Comparison of ENCODE assay signal across 19 cellular contexts in the genomic region with DNA sequence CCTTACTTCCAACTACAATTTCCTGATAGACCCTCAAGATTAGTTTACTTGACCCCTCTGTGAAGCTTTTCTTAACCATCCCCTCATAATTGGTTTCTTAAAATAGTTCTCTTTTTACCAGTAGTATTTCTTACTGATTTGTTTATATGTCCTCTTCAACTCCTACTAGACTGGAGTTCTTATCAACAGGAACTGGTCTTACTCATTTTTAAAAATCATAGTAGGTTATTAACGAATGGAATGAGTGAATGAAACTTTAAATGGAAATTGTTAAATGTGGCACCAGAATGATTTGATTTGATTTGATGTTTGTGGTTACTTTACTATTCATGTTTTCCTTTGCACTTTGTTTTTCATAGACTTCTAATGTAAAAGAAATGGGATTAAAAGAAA.
DNase-seq lines count a peak whose midpoint lies in the region; ATAC-seq lines count a peak whose summit lies in the region.
"Had no signal": no experiment of that assay in that cellular context is flagged by ENCODE, and none has a peak within 500 bp of the region (broad histone marks: within the 10 kb centered on the region; RNA-seq: fewer than 3 reads in every experiment).

No MANE protein-coding gene starts in this region.

- peaks cover 41% of the 10 kb centered on the region for H3K4me1 Mint-ChIP-seq in T-helper 2 cell treated with Interferon-gamma antibody and Interleukin-4, amounts not matched to agents 5 μg/mL and 100 μg/mL, for 36 hours (ENCODE audit: low read depth)
- H3K4me1 Mint-ChIP-seq in activated naive CD4-positive, alpha-beta T cell treated with anti-CD3 and anti-CD28 coated beads, Interleukin-2, amount 50 U/mL, for 24 hours = peaks cover 16% of the 10 kb centered on the region
- peaks cover 38% of the 10 kb centered on the region for H3K4me1 Mint-ChIP-seq in activated T-helper 17 cell treated with anti-CD3 and anti-CD28 coated beads, Interleukin-2, amount 50 U/mL, for 72 hours
- H3K4me1 Mint-ChIP-seq in stimulated activated effector memory CD8-positive, alpha-beta T cell treated with anti-CD3 and anti-CD28 coated beads, Interleukin-12 subunit alpha, Interleukin-12 subunit beta, amount 100 ng/mL, for 72 hours = peaks cover 40% of the 10 kb centered on the region
- H3K4me1 Mint-ChIP-seq: H9 had no signal

- no peaks in the 10 kb centered on the region for H3K27me3 Mint-ChIP-seq in T-helper 2 cell treated with Interferon-gamma antibody and Interleukin-4, amounts not matched to agents 5 μg/mL and 100 μg/mL, for 36 hours (ENCODE audit: low read depth)
- no peaks in the 10 kb centered on the region for H3K27me3 Mint-ChIP-seq in activated naive CD4-positive, alpha-beta T cell treated with anti-CD3 and anti-CD28 coated beads, Interleukin-2, amount 50 U/mL, for 24 hours
- H3K27me3 Mint-ChIP-seq in activated T-helper 17 cell treated with anti-CD3 and anti-CD28 coated beads, Interleukin-2, amount 50 U/mL, for 72 hours = no peaks in the 10 kb centered on the region

- H3K27ac Mint-ChIP-seq in T-helper 2 cell treated with Interferon-gamma antibody and Interleukin-4, amounts not matched to agents 5 μg/mL and 100 μg/mL, for 36 hours = peak overlapping the region; percentile 84
- peak overlapping the region; percentile 33 for H3K27ac Mint-ChIP-seq in activated naive CD4-positive, alpha-beta T cell treated with anti-CD3 and anti-CD28 coated beads, Interleukin-2, amount 50 U/mL, for 24 hours
- H3K27ac Mint-ChIP-seq in activated T-helper 17 cell treated with anti-CD3 and anti-CD28 coated beads, Interleukin-2, amount 50 U/mL, for 72 hours = peak overlapping the region; percentile 86
- peak overlapping the region; percentile 84 for H3K27ac Mint-ChIP-seq in stimulated activated effector memory CD8-positive, alpha-beta T cell treated with anti-CD3 and anti-CD28 coated beads, Interleukin-12 subunit alpha, Interleukin-12 subunit beta, amount 100 ng/mL, for 72 hours
- H3K27ac Mint-ChIP-seq: CD4-positive, alpha-beta T cell; H9 had no signal

- DNase-seq in T-helper 2 cell treated with Interferon-gamma antibody and Interleukin-4, amounts not matched to agents 5 μg/mL and 100 μg/mL, for 36 hours (ENCODE audit: low spot score) = no peak
- no peak for DNase-seq in T-helper 2 cell
- DNase-seq in activated naive CD4-positive, alpha-beta T cell (lab: John Stamatoyannopoulos, UW) = no peak
- DNase-seq in stimulated activated effector memory CD8-positive, alpha-beta T cell treated with anti-CD3 and anti-CD28 coated beads, Interleukin-12 subunit alpha, Interleukin-12 subunit beta, amount 100 ng/mL, for 72 hours (ENCODE audit: low spot score in 2 of 2) = no peak
- no peak for DNase-seq in stimulated activated naive CD4-positive, alpha-beta T cell treated with Interleukin-2 at 50 U/mL for 16 hours (lab: John Stamatoyannopoulos, UW)
- DNase-seq: 8988T; BE2C; CD4-positive, alpha-beta T cell; DMS79; H9; NCI-H1048; NCI-H1436 treated with DMSO at 0.1 percent for 48 hours; NCI-H2029 treated with DMSO at 0.1 percent for 48 hours; NCI-H2171 treated with DMSO at 0.1 percent for 48 hours; NCI-H446 treated with DMSO at 0.1 percent for 48 hours; NCI-H748 treated with DMSO at 0.1 percent for 48 hours had no signal

- peaks cover 18% of the 10 kb centered on the region for H3K9me3 Mint-ChIP-seq in T-helper 2 cell treated with Interferon-gamma antibody and Interleukin-4, amounts not matched to agents 5 μg/mL and 100 μg/mL, for 36 hours
- H3K9me3 Mint-ChIP-seq in activated naive CD4-positive, alpha-beta T cell treated with anti-CD3 and anti-CD28 coated beads, Interleukin-2, amount 50 U/mL, for 24 hours = no peaks in the 10 kb centered on the region
- H3K9me3 Mint-ChIP-seq in activated T-helper 17 cell treated with anti-CD3 and anti-CD28 coated beads, Interleukin-2, amount 50 U/mL, for 72 hours = peaks cover 16% of the 10 kb centered on the region
- H3K9me3 Mint-ChIP-seq in stimulated activated effector memory CD8-positive, alpha-beta T cell treated with anti-CD3 and anti-CD28 coated beads, Interleukin-12 subunit alpha, Interleukin-12 subunit beta, amount 100 ng/mL, for 72 hours = no peaks in the 10 kb centered on the region
- H3K9me3 Mint-ChIP-seq: CD4-positive, alpha-beta T cell; H9 had no signal

- no peak overlapping the region for H3K4me3 Mint-ChIP-seq in T-helper 2 cell treated with Interferon-gamma antibody and Interleukin-4, amounts not matched to agents 5 μg/mL and 100 μg/mL, for 36 hours
- no peak overlapping the region for H3K4me3 Mint-ChIP-seq in activated naive CD4-positive, alpha-beta T cell treated with anti-CD3 and anti-CD28 coated beads, Interleukin-2, amount 50 U/mL, for 24 hours
- peak overlapping the region; percentile 78 for H3K4me3 Mint-ChIP-seq in activated T-helper 17 cell treated with anti-CD3 and anti-CD28 coated beads, Interleukin-2, amount 50 U/mL, for 72 hours
- H3K4me3 Mint-ChIP-seq in stimulated activated effector memory CD8-positive, alpha-beta T cell treated with anti-CD3 and anti-CD28 coated beads, Interleukin-12 subunit alpha, Interleukin-12 subunit beta, amount 100 ng/mL, for 72 hours = peak overlapping the region; percentile 14
- H3K4me3 Mint-ChIP-seq: CD4-positive, alpha-beta T cell; H9 had no signal

- peaks cover 16% of the 10 kb centered on the region for H3K36me3 Mint-ChIP-seq in T-helper 2 cell treated with Interferon-gamma antibody and Interleukin-4, amounts not matched to agents 5 μg/mL and 100 μg/mL, for 36 hours (ENCODE audit: low read depth)
- peaks cover 5% of the 10 kb centered on the region for H3K36me3 Mint-ChIP-seq in activated naive CD4-positive, alpha-beta T cell treated with anti-CD3 and anti-CD28 coated beads, Interleukin-2, amount 50 U/mL, for 24 hours
- H3K36me3 Mint-ChIP-seq in activated T-helper 17 cell treated with anti-CD3 and anti-CD28 coated beads, Interleukin-2, amount 50 U/mL, for 72 hours (ENCODE audit: low read depth) = peaks cover 6% of the 10 kb centered on the region
- no peaks in the 10 kb centered on the region for H3K36me3 Mint-ChIP-seq in stimulated activated effector memory CD8-positive, alpha-beta T cell treated with anti-CD3 and anti-CD28 coated beads, Interleukin-12 subunit alpha, Interleukin-12 subunit beta, amount 100 ng/mL, for 72 hours

- ATAC-seq in activated T-helper 17 cell treated with anti-CD3 and anti-CD28 coated beads, Interleukin-2, amount 50 U/mL, for 72 hours (replicated peaks) = peak; percentile 37
- peak; percentile 53 for ATAC-seq in stimulated activated effector memory CD8-positive, alpha-beta T cell treated with anti-CD3 and anti-CD28 coated beads, Interleukin-12 subunit alpha, Interleukin-12 subunit beta, amount 100 ng/mL, for 72 hours
- no peak for ATAC-seq in HG03354 (IDR thresholded peaks at IDR 0.05; ENCODE audit: poor library complexity, severe bottlenecking, unreplicated experiment)

Comparison
In these comparisons a context has a peak if more than half of its experiments do, and no peak if none do; other contexts are left out.
1. H3K27ac Mint-ChIP-seq: peak in every context shown above with its lines; median percentile 86 in activated T-helper 17 cell treated with anti-CD3 and anti-CD28 coated beads, Interleukin-2, amount 50 U/mL, for 72 hours; 84 in T-helper 2 cell treated with Interferon-gamma antibody and Interleukin-4, amounts not matched to agents 5 μg/mL and 100 μg/mL, for 36 hours; 84 in stimulated activated effector memory CD8-positive, alpha-beta T cell treated with anti-CD3 and anti-CD28 coated beads, Interleukin-12 subunit alpha, Interleukin-12 subunit beta, amount 100 ng/mL, for 72 hours; 33 in activated naive CD4-positive, alpha-beta T cell treated with anti-CD3 and anti-CD28 coated beads, Interleukin-2, amount 50 U/mL, for 24 hours.
2. H3K4me3 Mint-ChIP-seq: peak in activated T-helper 17 cell treated with anti-CD3 and anti-CD28 coated beads, Interleukin-2, amount 50 U/mL, for 72 hours (single experiment) and stimulated activated effector memory CD8-positive, alpha-beta T cell treated with anti-CD3 and anti-CD28 coated beads, Interleukin-12 subunit alpha, Interleukin-12 subunit beta, amount 100 ng/mL, for 72 hours (single experiment); none in T-helper 2 cell treated with Interferon-gamma antibody and Interleukin-4, amounts not matched to agents 5 μg/mL and 100 μg/mL, for 36 hours (single experiment) and activated naive CD4-positive, alpha-beta T cell treated with anti-CD3 and anti-CD28 coated beads, Interleukin-2, amount 50 U/mL, for 24 hours (single experiment).